In genomic region chr18:79424008-79424565, GRCh38 we compare ENCODE assay signal across 18 cellular contexts. TPM values are rescaled to one million over a fixed set of nuclear protein-coding genes. Genes with fewer than 3 reads are reported as not detected.
DNase-seq lines count a peak whose midpoint lies in the region; ATAC-seq and TF ChIP-seq lines count a peak whose summit lies in the region.
"Had no signal": no experiment of that assay in that cellular context is flagged by ENCODE, and none has a peak within 500 bp of the region (broad histone marks: within the 10 kb centered on the region; RNA-seq: fewer than 3 reads in every experiment).

No MANE protein-coding gene starts in this region.

- intact Hi-C loops in activated CD4-positive, alpha-beta T cell treated with anti-CD3 and anti-CD28 coated beads for 36 hours (cut with DNase I, micrococcal nuclease), result no loop called here
- intact Hi-C loops in gastrocnemius medialis (cut with DNase I; ENCODE audit: low total_unique reads), result no loop called here

- H3K9me3 ChIP-seq in gastrocnemius medialis, result no peaks in the 10 kb centered on the region
- H3K9me3 ChIP-seq: Caco-2, suprapubic skin had no signal

- no peak for DNase-seq in activated CD4-positive, alpha-beta T cell treated with anti-CD3 and anti-CD28 coated beads for 36 hours
- DNase-seq in activated CD4-positive, alpha-beta T cell treated with anti-CD3 and anti-CD28 coated beads for 1 hour, result no peak
- DNase-seq in activated naive CD8-positive, alpha-beta T cell treated with anti-CD3 and anti-CD28 coated beads, Interleukin-2, amount 50 U/mL, for 24 hours, result no peak
- no peak for DNase-seq in immature natural killer cell
- DNase-seq in gastrocnemius medialis, result no peak
- no peak for DNase-seq in GM19238 (ENCODE audit: insufficient read length, low spot score)
- DNase-seq in stimulated activated CD4-positive, alpha-beta T cell treated with anti-CD3 and anti-CD28 coated beads, Interleukin-4, amount 100 ng/mL, for 4 hours, result no peak
- DNase-seq: 8988T, Caco-2, foreskin fibroblast, H9, NCI-H1694, NCI-H774, T1000 had no signal

- H3K27ac Mint-ChIP-seq in activated CD4-positive, alpha-beta T cell treated with anti-CD3 and anti-CD28 coated beads for 36 hours, result peak overlapping the region; percentile 44
- H3K27ac Mint-ChIP-seq in activated naive CD8-positive, alpha-beta T cell treated with anti-CD3 and anti-CD28 coated beads, Interleukin-2, amount 50 U/mL, for 24 hours, result peak overlapping the region; percentile 70
- H3K27ac Mint-ChIP-seq in immature natural killer cell, result peak overlapping the region in 4 of 6 donors; percentile 40 to 80 (median 62)

- no peak overlapping the region for H3K4me3 ChIP-seq in gastrocnemius medialis
- H3K4me3 ChIP-seq: skin epidermis, suprapubic skin had no signal

- no peaks in the 10 kb centered on the region for H3K27me3 ChIP-seq in gastrocnemius medialis
- H3K27me3 ChIP-seq: suprapubic skin had no signal

- POLR2A ChIA-PET in activated CD4-positive, alpha-beta T cell treated with anti-CD3 and anti-CD28 coated beads for 36 hours (lab: Charles Lee), result no interaction called here

- peaks cover 0 to 8% of the 10 kb centered on the region in 2 donors for H3K36me3 ChIP-seq in gastrocnemius medialis

- H3K27ac ChIP-seq in gastrocnemius medialis, result peak overlapping the region in 3 of 4 donors; percentile 21 to 48 (median 31)
- H3K27ac ChIP-seq: HL-60, suprapubic skin had no signal

- H3K9me3 Mint-ChIP-seq in activated CD4-positive, alpha-beta T cell treated with anti-CD3 and anti-CD28 coated beads for 36 hours (ENCODE audit: low read depth), result no peaks in the 10 kb centered on the region
- H3K9me3 Mint-ChIP-seq in activated naive CD8-positive, alpha-beta T cell treated with anti-CD3 and anti-CD28 coated beads, Interleukin-2, amount 50 U/mL, for 24 hours, result no peaks in the 10 kb centered on the region
- H3K9me3 Mint-ChIP-seq in immature natural killer cell, result no peaks in the 10 kb centered on the region
- H3K9me3 Mint-ChIP-seq: H9 had no signal

- H3K4me3 Mint-ChIP-seq in activated CD4-positive, alpha-beta T cell treated with anti-CD3 and anti-CD28 coated beads for 36 hours, result no peak overlapping the region
- H3K4me3 Mint-ChIP-seq in activated naive CD8-positive, alpha-beta T cell treated with anti-CD3 and anti-CD28 coated beads, Interleukin-2, amount 50 U/mL, for 24 hours, result peak overlapping the region; percentile 5
- H3K4me3 Mint-ChIP-seq in immature natural killer cell, result no peak overlapping the region
- H3K4me3 Mint-ChIP-seq: H9 had no signal

- no peaks in the 10 kb centered on the region for H3K27me3 Mint-ChIP-seq in activated CD4-positive, alpha-beta T cell treated with anti-CD3 and anti-CD28 coated beads for 36 hours
- H3K27me3 Mint-ChIP-seq in activated naive CD8-positive, alpha-beta T cell treated with anti-CD3 and anti-CD28 coated beads, Interleukin-2, amount 50 U/mL, for 24 hours, result no peaks in the 10 kb centered on the region
- peaks cover 0 to 7% (median 2%) of the 10 kb centered on the region in 3 donors for H3K27me3 Mint-ChIP-seq in immature natural killer cell (ENCODE audit: low read depth in 3 of 3)

- ATAC-seq in activated CD4-positive, alpha-beta T cell treated with anti-CD3 and anti-CD28 coated beads for 36 hours, result no peak
- ATAC-seq in activated naive CD8-positive, alpha-beta T cell treated with anti-CD3 and anti-CD28 coated beads, Interleukin-2, amount 50 U/mL, for 24 hours, result no peak
- ATAC-seq in gastrocnemius medialis (no peak), GM18519 (IDR thresholded peaks at IDR 0.05; ENCODE audit: low FRiP score, unreplicated experiment) (no peak)

- peaks cover 50% of the 10 kb centered on the region for H3K36me3 Mint-ChIP-seq in activated CD4-positive, alpha-beta T cell treated with anti-CD3 and anti-CD28 coated beads for 36 hours (ENCODE audit: low read depth)
- H3K36me3 Mint-ChIP-seq in activated naive CD8-positive, alpha-beta T cell treated with anti-CD3 and anti-CD28 coated beads, Interleukin-2, amount 50 U/mL, for 24 hours (ENCODE audit: low read depth), result peaks cover 35% of the 10 kb centered on the region
- peaks cover 4 to 13% (median 4%) of the 10 kb centered on the region in 3 donors for H3K36me3 Mint-ChIP-seq in immature natural killer cell

- peaks cover 15 to 45% of the 10 kb centered on the region in 2 donors for H3K4me1 ChIP-seq in gastrocnemius medialis
- H3K4me1 ChIP-seq: Caco-2 had no signal

- in situ Hi-C loops in gastrocnemius medialis (cut with MboI; ENCODE audit: low sequenced_read_pairs in 4 of 4), result no loop called here

- TF ChIP-seq CTCF in gastrocnemius medialis (IDR thresholded peaks at IDR 0.05 in 4 of 5, conservative IDR thresholded peaks at IDR 0.05 in 1 of 5), result no peak

- CTCF ChIA-PET in activated CD4-positive, alpha-beta T cell treated with anti-CD3 and anti-CD28 coated beads for 36 hours (lab: Charles Lee), result no interaction called here

- no peak for TF ChIP-seq POLR2A in gastrocnemius medialis (IDR thresholded peaks at IDR 0.05)

- peaks cover 34% of the 10 kb centered on the region for H3K4me1 Mint-ChIP-seq in activated CD4-positive, alpha-beta T cell treated with anti-CD3 and anti-CD28 coated beads for 36 hours
- H3K4me1 Mint-ChIP-seq in activated naive CD8-positive, alpha-beta T cell treated with anti-CD3 and anti-CD28 coated beads, Interleukin-2, amount 50 U/mL, for 24 hours, result peaks cover 25% of the 10 kb centered on the region
- H3K4me1 Mint-ChIP-seq in immature natural killer cell, result peaks cover 23 to 24% of the 10 kb centered on the region in 2 donors

RNA-seq across cellular contexts. Expression of gene NFATC1, which starts 28.4 kb away (rescaled TPM):
- 100 to 1,000 TPM in 1 of 2 experiments, 10 to 100 TPM in 1; 96.0 to 104 TPM for total RNA-seq in activated CD4-positive, alpha-beta T cell treated with anti-CD3 and anti-CD28 coated beads for 36 hours
- 10 to 100 TPM in 1 of 3 donors, 1 to 10 TPM in 2; 3.1 to 17.6 (median 8.9) TPM for polyA plus RNA-seq in immature natural killer cell
- total RNA-seq in gastrocnemius medialis, result 10 to 100 TPM in 3 of 4 donors, 1 to 10 TPM in 1; 7.1 to 74.7 (median 28.4) TPM
